ENCODE assay signal across 9 cellular contexts in the genomic region with DNA sequence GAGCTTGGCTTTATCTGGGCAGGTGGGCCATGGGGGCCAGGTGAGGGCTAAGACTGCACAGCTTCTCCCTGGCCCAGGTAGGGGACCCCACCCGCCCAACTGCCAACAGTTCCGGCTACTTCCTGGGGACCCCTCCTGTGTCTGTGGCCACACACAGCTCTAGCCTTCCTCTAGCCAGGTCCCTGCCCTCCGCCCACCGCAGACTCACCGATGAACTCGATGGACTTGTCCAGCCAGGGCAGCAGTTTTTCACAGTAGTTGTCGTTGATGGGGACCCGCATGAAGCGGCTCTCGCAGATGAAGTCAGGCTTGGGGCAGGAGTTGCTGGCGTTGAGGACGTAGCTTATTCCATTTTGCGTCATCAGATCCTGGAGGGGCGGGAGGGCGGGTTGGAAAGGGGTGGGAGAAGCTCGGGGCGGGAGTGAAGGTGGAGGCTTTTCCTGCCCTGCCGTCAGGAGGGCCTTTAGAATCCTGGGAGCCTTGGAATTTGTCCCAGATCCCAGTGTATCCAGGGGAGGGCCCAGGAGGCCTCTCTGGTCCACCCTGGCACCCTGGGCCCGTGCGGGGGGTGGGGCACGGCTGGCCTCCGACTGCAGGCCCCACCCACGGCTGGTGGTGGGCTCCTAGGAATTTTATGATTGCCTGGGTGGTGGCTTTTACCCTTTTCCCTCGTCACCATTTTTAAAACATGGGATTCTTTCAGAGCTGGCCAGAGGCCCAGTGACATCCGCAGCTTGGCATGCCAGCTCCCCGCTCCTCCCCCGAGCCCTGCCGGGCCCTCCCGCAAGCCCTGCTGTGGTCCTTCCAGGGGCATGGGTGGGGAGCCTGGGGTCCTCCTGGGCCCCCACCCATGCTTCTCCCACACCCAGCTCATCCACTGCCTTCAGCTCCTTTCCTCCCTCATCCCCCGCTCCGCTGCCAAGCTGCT. TPM values are rescaled to one million over a fixed set of nuclear protein-coding genes. Genes with fewer than 3 reads are reported as not detected.
DNase-seq lines count a peak whose midpoint lies in the region; ATAC-seq and TF ChIP-seq lines count a peak whose summit lies in the region.
"Had no signal": no experiment of that assay in that cellular context is flagged by ENCODE, and none has a peak within 500 bp of the region (broad histone marks: within the 10 kb centered on the region; RNA-seq: fewer than 3 reads in every experiment).

No MANE protein-coding gene starts in this region.

- H3K27me3 Mint-ChIP-seq in memory B cell (peaks cover 9% of the 10 kb centered on the region), WTC11 (ENCODE audit: low read depth) (peaks cover 68% of the 10 kb centered on the region), nephron progenitor cell (ENCODE audit: low read depth, poor library complexity) (peaks cover 74% of the 10 kb centered on the region)

- H3K4me3 ChIP-seq in MG63 (peak overlapping the region; percentile 21), dorsolateral prefrontal cortex (peak overlapping the region in 12 of 59 donors; percentile 2 to 42 (median 25)), upper lobe of right lung (peak overlapping the region; percentile 30)

- peak overlapping the region; percentile 76 to 96 (median 90) for H3K27ac ChIP-seq in dorsolateral prefrontal cortex
- peak overlapping the region; percentile 78 for H3K27ac ChIP-seq in upper lobe of right lung

- intact Hi-C loops in dorsolateral prefrontal cortex (cut with DNase I) (loop anchor here in 1 of 2 donors (2.0 kb wide), 1 partner anchor 17 kb away; no protein-coding TSS in a partner anchor), upper lobe of right lung (cut with DNase I) (no loop called here)

- peak overlapping the region; percentile 53 for H3K27ac Mint-ChIP-seq in memory B cell
- no peak overlapping the region for H3K27ac Mint-ChIP-seq in WTC11
- H3K27ac Mint-ChIP-seq in nephron progenitor cell: no peak overlapping the region

- H3K36me3 ChIP-seq in MG63 (peaks cover 10% of the 10 kb centered on the region), upper lobe of right lung (no peaks in the 10 kb centered on the region)

- TF ChIP-seq CTCF in dorsolateral prefrontal cortex (IDR thresholded peaks at IDR 0.05 in 54 of 56, conservative IDR thresholded peaks at IDR 0.05 in 2 of 56; ENCODE audit: low read depth in 1 of 56, partially characterized antibody in 56 of 56) (no peak), upper lobe of right lung (IDR thresholded peaks at IDR 0.05) (no peak), WTC11 (IDR thresholded peaks at IDR 0.05) (no peak), nephron progenitor cell (IDR thresholded peaks at IDR 0.05) (no peak)

- no peak overlapping the region for H3K4me3 Mint-ChIP-seq in memory B cell
- no peak overlapping the region for H3K4me3 Mint-ChIP-seq in WTC11
- H3K4me3 Mint-ChIP-seq in nephron progenitor cell: no peak overlapping the region

- ATAC-seq in memory B cell (ENCODE audit: low read depth) (no peak), upper lobe of right lung (peak; percentile 2), HG03175 (IDR thresholded peaks at IDR 0.05; ENCODE audit: unreplicated experiment) (no peak), WTC11 (no peak)

- peaks cover 9% of the 10 kb centered on the region for H3K4me1 Mint-ChIP-seq in memory B cell
- peaks cover 24% of the 10 kb centered on the region for H3K4me1 Mint-ChIP-seq in WTC11
- H3K4me1 Mint-ChIP-seq in nephron progenitor cell: no peaks in the 10 kb centered on the region

- peaks cover 26% of the 10 kb centered on the region for H3K4me1 ChIP-seq in upper lobe of right lung

- POLR2A ChIA-PET in WTC11 (lab: Charles Lee): interaction anchor here (0.6 to 3.2 kb wide), 3 partner anchors 10 to 180 kb away, joined by 4 to 16 read pairs (median 5); no protein-coding TSS in a partner anchor

- CTCF ChIA-PET in WTC11 (lab: Charles Lee): interaction anchor here (0.6 to 9.0 kb wide), 12 partner anchors 9 to 169 kb away, joined by 3 to 167 read pairs (median 4); a partner anchor contains a TSS

- DNase-seq in MG63 (peak; percentile 87), dorsolateral prefrontal cortex (peak in 4 of 10 donors; percentile 40 to 70 (median 56)), memory B cell (ENCODE audit: low spot score in 2 of 2) (no peak), upper lobe of right lung (peak; percentile 77), mesenteric fat pad (ENCODE audit: low spot score) (no peak), WTC11 (ENCODE audit: low spot score) (no peak), nephron progenitor cell (no peak)
- DNase-seq: NCI-H187 had no signal

- H3K9me3 ChIP-seq in MG63 (no peaks in the 10 kb centered on the region), upper lobe of right lung (no peaks in the 10 kb centered on the region)

- peaks cover 6% of the 10 kb centered on the region for H3K36me3 Mint-ChIP-seq in memory B cell
- no peaks in the 10 kb centered on the region for H3K36me3 Mint-ChIP-seq in WTC11
- no peaks in the 10 kb centered on the region for H3K36me3 Mint-ChIP-seq in nephron progenitor cell (ENCODE audit: low read depth)

- H3K9me3 Mint-ChIP-seq in memory B cell (no peaks in the 10 kb centered on the region), WTC11 (no peaks in the 10 kb centered on the region), nephron progenitor cell (no peaks in the 10 kb centered on the region)

- H3K27me3 ChIP-seq in MG63: no peaks in the 10 kb centered on the region
- H3K27me3 ChIP-seq in dorsolateral prefrontal cortex: peaks cover 0 to 2% (median 0%) of the 10 kb centered on the region in 45 donors
- H3K27me3 ChIP-seq in upper lobe of right lung: peaks cover 9% of the 10 kb centered on the region

TF ChIP-seq in WTC11, 78 proteins besides CTCF, POLR2A, EP300 and RAD21 (continues in another document):
- TF ChIP-seq FOXJ3 (CRISPR knock-in tag; IDR thresholded peaks at IDR 0.05; ENCODE audit: borderline replicate concordance) (no peak), ZBTB21 (CRISPR knock-in tag; IDR thresholded peaks at IDR 0.05; ENCODE audit: borderline replicate concordance) (no peak), NR2C2 (CRISPR knock-in tag; IDR thresholded peaks at IDR 0.05) (no peak), ETV6 (CRISPR knock-in tag; IDR thresholded peaks at IDR 0.05) (no peak)
- TF ChIP-seq, protein P1, sequence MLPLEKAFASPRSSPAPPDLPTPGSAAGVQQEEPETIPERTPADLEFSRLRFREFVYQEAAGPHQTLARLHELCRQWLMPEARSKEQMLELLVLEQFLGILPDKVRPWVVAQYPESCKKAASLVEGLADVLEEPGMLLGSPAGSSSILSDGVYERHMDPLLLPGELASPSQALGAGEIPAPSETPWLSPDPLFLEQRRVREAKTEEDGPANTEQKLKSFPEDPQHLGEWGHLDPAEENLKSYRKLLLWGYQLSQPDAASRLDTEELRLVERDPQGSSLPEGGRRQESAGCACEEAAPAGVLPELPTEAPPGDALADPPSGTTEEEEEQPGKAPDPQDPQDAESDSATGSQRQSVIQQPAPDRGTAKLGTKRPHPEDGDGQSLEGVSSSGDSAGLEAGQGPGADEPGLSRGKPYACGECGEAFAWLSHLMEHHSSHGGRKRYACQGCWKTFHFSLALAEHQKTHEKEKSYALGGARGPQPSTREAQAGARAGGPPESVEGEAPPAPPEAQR (CRISPR knock-in tag; IDR thresholded peaks at IDR 0.05): no peak
- TF ChIP-seq, protein P2, sequence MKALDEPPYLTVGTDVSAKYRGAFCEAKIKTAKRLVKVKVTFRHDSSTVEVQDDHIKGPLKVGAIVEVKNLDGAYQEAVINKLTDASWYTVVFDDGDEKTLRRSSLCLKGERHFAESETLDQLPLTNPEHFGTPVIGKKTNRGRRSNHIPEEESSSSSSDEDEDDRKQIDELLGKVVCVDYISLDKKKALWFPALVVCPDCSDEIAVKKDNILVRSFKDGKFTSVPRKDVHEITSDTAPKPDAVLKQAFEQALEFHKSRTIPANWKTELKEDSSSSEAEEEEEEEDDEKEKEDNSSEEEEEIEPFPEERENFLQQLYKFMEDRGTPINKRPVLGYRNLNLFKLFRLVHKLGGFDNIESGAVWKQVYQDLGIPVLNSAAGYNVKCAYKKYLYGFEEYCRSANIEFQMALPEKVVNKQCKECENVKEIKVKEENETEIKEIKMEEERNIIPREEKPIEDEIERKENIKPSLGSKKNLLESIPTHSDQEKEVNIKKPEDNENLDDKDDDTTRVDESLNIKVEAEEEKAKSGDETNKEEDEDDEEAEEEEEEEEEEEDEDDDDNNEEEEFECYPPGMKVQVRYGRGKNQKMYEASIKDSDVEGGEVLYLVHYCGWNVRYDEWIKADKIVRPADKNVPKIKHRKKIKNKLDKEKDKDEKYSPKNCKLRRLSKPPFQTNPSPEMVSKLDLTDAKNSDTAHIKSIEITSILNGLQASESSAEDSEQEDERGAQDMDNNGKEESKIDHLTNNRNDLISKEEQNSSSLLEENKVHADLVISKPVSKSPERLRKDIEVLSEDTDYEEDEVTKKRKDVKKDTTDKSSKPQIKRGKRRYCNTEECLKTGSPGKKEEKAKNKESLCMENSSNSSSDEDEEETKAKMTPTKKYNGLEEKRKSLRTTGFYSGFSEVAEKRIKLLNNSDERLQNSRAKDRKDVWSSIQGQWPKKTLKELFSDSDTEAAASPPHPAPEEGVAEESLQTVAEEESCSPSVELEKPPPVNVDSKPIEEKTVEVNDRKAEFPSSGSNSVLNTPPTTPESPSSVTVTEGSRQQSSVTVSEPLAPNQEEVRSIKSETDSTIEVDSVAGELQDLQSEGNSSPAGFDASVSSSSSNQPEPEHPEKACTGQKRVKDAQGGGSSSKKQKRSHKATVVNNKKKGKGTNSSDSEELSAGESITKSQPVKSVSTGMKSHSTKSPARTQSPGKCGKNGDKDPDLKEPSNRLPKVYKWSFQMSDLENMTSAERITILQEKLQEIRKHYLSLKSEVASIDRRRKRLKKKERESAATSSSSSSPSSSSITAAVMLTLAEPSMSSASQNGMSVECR (CRISPR knock-in tag; IDR thresholded peaks at IDR 0.05; ENCODE audit: borderline replicate concordance): no peak

RNA-seq across cellular contexts. Expression of a gene that starts 13.9 kb away (rescaled TPM):
- total RNA-seq in MG63 (2014; rRNA removed; shearing (Covaris generic); ENCODE audit: low replicate concordance): 1.1 and 4.5 TPM in 2 replicates
- total RNA-seq in dorsolateral prefrontal cortex (100 to 1,000 TPM in 11 of 120 experiments, 10 to 100 TPM in 109; 41.1 to 144 (median 77.7) TPM), upper lobe of right lung (18.0 TPM), mesenteric fat pad (14.8 TPM), WTC11 (2021) (1.7 to 2.5 TPM (median 2.4 TPM) in 3 replicates)

RNA-seq across cellular contexts. Expression of a gene that starts 26.9 kb away (rescaled TPM):
- not detected in 2 replicates for total RNA-seq in MG63 (2014; rRNA removed; shearing (Covaris generic); ENCODE audit: low replicate concordance)
- not detected for total RNA-seq in dorsolateral prefrontal cortex
- total RNA-seq in upper lobe of right lung: not detected
- not detected for total RNA-seq in mesenteric fat pad
- not detected in 3 replicates for total RNA-seq in WTC11 (2021)

RNA-seq across cellular contexts. Expression of a gene that starts 39.9 kb away (rescaled TPM):
- total RNA-seq in MG63 (2014; rRNA removed; shearing (Covaris generic); ENCODE audit: low replicate concordance): not detected in 2 replicates
- under 1 TPM in 2 of 120 experiments, not detected in 118; 0.69 to 0.74 TPM for total RNA-seq in dorsolateral prefrontal cortex
- total RNA-seq in upper lobe of right lung: not detected
- not detected for total RNA-seq in mesenteric fat pad
- not detected in 3 replicates for total RNA-seq in WTC11 (2021)

RNA-seq across cellular contexts. Expression of a gene that starts 50.1 kb away (rescaled TPM):
- not detected in 2 replicates for total RNA-seq in MG63 (2014; rRNA removed; shearing (Covaris generic); ENCODE audit: low replicate concordance)
- total RNA-seq in dorsolateral prefrontal cortex (not detected), upper lobe of right lung (not detected), mesenteric fat pad (not detected), WTC11 (2021) (not detected in 3 replicates)

Comparison
In these comparisons a context has a peak if more than half of its experiments do, and no peak if none do; other contexts are left out.
1. DNase-seq: peak in MG63 (single experiment) and upper lobe of right lung (single experiment); none in memory B cell (0 of 2), mesenteric fat pad (single experiment), WTC11 (single experiment) and nephron progenitor cell (single experiment).